Comparison of ENCODE assay signal across 8 cellular contexts in the genomic region with DNA sequence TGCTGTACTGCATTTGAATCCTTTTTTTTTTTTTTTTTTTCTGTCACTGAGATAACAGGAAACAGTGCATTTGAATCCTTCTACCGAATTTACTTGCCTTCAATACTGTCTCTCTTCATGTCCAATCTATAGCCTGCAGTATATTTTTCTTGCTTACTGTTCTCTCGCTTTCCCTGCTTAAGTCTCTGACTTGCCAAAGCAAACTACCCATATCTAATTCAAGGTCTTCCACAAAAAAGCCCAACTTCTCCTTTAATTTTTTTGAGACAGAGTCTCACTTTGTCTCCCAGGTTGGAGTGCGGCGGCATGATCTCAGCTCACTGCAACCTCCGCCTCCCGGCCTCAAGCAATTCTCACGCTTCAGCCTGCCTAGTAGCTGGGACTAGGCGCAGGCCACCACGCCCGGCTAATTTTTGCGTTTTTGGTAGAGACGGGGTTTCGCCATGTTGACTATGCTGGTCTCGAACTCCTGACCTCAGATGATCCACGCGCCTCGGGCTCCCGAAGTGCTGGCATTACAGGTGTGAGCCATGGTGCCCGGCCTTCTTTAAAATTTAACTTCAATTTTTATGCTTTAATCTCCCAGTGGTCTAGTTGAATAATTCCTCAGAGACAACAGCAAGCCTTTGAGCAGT. TPM values are rescaled to one million over a fixed set of nuclear protein-coding genes. Genes with fewer than 3 reads are reported as not detected.
DNase-seq lines count a peak whose midpoint lies in the region; ATAC-seq and TF ChIP-seq lines count a peak whose summit lies in the region.

No MANE protein-coding gene starts in this region.

- no peak overlapping the region for H3K27ac ChIP-seq in SJCRH30

- DNase-seq in H7 = no peak
- no peak for DNase-seq in SJCRH30
- peak; percentile 8 for DNase-seq in fibroblast of mammary gland (ENCODE audit: low read depth)
- no peak for DNase-seq in retinal pigment epithelial cell (ENCODE audit: low read depth)
- DNase-seq in NCI-H1092 (lab: John Stamatoyannopoulos, UW) = no peak
- DNase-seq in SW 1271 (lab: John Stamatoyannopoulos, UW) = no peak

- H3K4me3 ChIP-seq in H7 (ENCODE audit: insufficient read depth, low read depth, low read length) (peak overlapping the region; percentile 98), SJCRH30 (peak overlapping the region; percentile 71), fibroblast of mammary gland (ENCODE audit: control insufficient read depth, low read depth, low read length) (peak overlapping the region; percentile 97), retinal pigment epithelial cell (ENCODE audit: low read length) (peak overlapping the region; percentile 99)

- ATAC-seq in GM18519 (IDR thresholded peaks at IDR 0.05; ENCODE audit: low FRiP score, unreplicated experiment) (no peak), HG02610 (IDR thresholded peaks at IDR 0.05; ENCODE audit: unreplicated experiment) (no peak)

- H3K27me3 ChIP-seq in H7 (ENCODE audit: control insufficient read depth, insufficient read depth, low read length) = no peaks in the 10 kb centered on the region
- H3K27me3 ChIP-seq in SJCRH30 = no peaks in the 10 kb centered on the region

- no peaks in the 10 kb centered on the region for H3K4me1 ChIP-seq in SJCRH30

- no peaks in the 10 kb centered on the region for H3K9me3 ChIP-seq in SJCRH30 (replicated peaks)

- TF ChIP-seq CTCF in fibroblast of mammary gland (conservative IDR thresholded peaks at IDR 0.05; ENCODE audit: control insufficient read depth, insufficient read depth, low read depth, low read length) (no peak), retinal pigment epithelial cell (conservative IDR thresholded peaks at IDR 0.05; ENCODE audit: low read depth, low read length) (no peak)

- H3K36me3 ChIP-seq in H7 (replicated peaks; ENCODE audit: control insufficient read depth, insufficient read depth, low read length) (peaks cover 20% of the 10 kb centered on the region), SJCRH30 (peaks cover 45% of the 10 kb centered on the region)

RNA-seq across cellular contexts. Expression of a gene that starts 0.9 kb away (rescaled TPM):
- 55.7 and 56.2 TPM in 2 replicates for total RNA-seq in H7 (2014; rRNA removed; shearing (Covaris generic))
- total RNA-seq in SJCRH30 (2014; rRNA removed; shearing (Covaris generic)) = 76.1 and 80.0 TPM in 2 replicates

RNA-seq across cellular contexts. Expression of a gene that starts 1.0 kb away (rescaled TPM):
- 322 and 339 TPM in 2 replicates for total RNA-seq in H7 (2014; rRNA removed; shearing (Covaris generic))
- 307 and 321 TPM in 2 replicates for total RNA-seq in SJCRH30 (2014; rRNA removed; shearing (Covaris generic))

RNA-seq across cellular contexts. Expression of a gene that starts 29.5 kb away (rescaled TPM):
- total RNA-seq in H7 (2014; rRNA removed; shearing (Covaris generic)) = 26.0 and 29.8 TPM in 2 replicates
- total RNA-seq in SJCRH30 (2014; rRNA removed; shearing (Covaris generic)) = 20.7 and 23.2 TPM in 2 replicates

RNA-seq across cellular contexts. Expression of a gene that starts 46.4 kb away (rescaled TPM):
- total RNA-seq in H7 (2014; rRNA removed; shearing (Covaris generic)) = 20.2 and 22.4 TPM in 2 replicates
- total RNA-seq in SJCRH30 (2014; rRNA removed; shearing (Covaris generic)) = 25.0 and 28.9 TPM in 2 replicates

RNA-seq across cellular contexts. Expression of a gene that starts 54.9 kb away (rescaled TPM):
- 2.4 and 3.4 TPM in 2 replicates for total RNA-seq in H7 (2014; rRNA removed; shearing (Covaris generic))
- 34.8 and 35.0 TPM in 2 replicates for total RNA-seq in SJCRH30 (2014; rRNA removed; shearing (Covaris generic))
